8 cellular contexts compared by ENCODE assay signal in genomic region chr4:40058121-40058520, GRCh38. TPM values are rescaled to one million over a fixed set of nuclear protein-coding genes. Genes with fewer than 3 reads are reported as not detected.
DNase-seq lines count a peak whose midpoint lies in the region; ATAC-seq and TF ChIP-seq lines count a peak whose summit lies in the region.

No MANE protein-coding gene starts in this region.

- H2AFZ ChIP-seq in OCI-LY1 (ENCODE audit: low read length): 0 out of 2 replicates have a peak overlapping the region, but pooled peaks have one; percentile 25
- peak overlapping the region; percentile 82 for H2AFZ ChIP-seq in osteoblast (ENCODE audit: low read length)

- H3K27ac ChIP-seq in OCI-LY1 (ENCODE audit: low read depth, low read length, poor library complexity, severe bottlenecking) (peak overlapping the region; percentile 89), endodermal cell (ENCODE audit: low read depth, low read length) (no peak overlapping the region), osteoblast (ENCODE audit: low read depth, low read length) (peak overlapping the region; percentile 91)

- 4% methylated on average over 2 to 9 of the region's 9 CpGs for WGBS in endodermal cell (ENCODE audit: insufficient coverage in 1 of 2, insufficient read length in 1 of 2), 2 experiments

- no peaks in the 10 kb centered on the region for H3K9me2 ChIP-seq in OCI-LY1 (ENCODE audit: low read depth, low read length)

- peak overlapping the region; percentile 93 for H3K27ac Mint-ChIP-seq in Caco-2 (ENCODE audit: unreplicated experiment)
- H3K27ac Mint-ChIP-seq in endodermal cell: peak overlapping the region; percentile 96

- H3K4me2 ChIP-seq in OCI-LY1 (ENCODE audit: low read length) (peak overlapping the region; percentile 95), osteoblast (ENCODE audit: insufficient read depth, low read length) (peak overlapping the region; percentile 82)

- H3K9me3 ChIP-seq in Caco-2 (no peaks in the 10 kb centered on the region), OCI-LY1 (ENCODE audit: low read length) (no peaks in the 10 kb centered on the region), endodermal cell (ENCODE audit: control insufficient read depth, low read length) (no peaks in the 10 kb centered on the region), osteoblast (ENCODE audit: low read depth, low read length) (no peaks in the 10 kb centered on the region)

- H3K27me3 ChIP-seq in Caco-2 (replicated peaks; ENCODE audit: control insufficient read depth, insufficient read depth, low read length) (no peaks in the 10 kb centered on the region), OCI-LY1 (ENCODE audit: insufficient read depth, low read length) (no peaks in the 10 kb centered on the region), endodermal cell (ENCODE audit: control insufficient read depth, insufficient read depth, low read length, poor library complexity, severe bottlenecking) (no peaks in the 10 kb centered on the region), osteoblast (ENCODE audit: insufficient read depth, low read length) (no peaks in the 10 kb centered on the region)

- DNase-seq in Caco-2 (no peak), endodermal cell (no peak), osteoblast (ENCODE audit: insufficient read length, low spot score, missing footprints) (no peak), NCI-H1092 (lab: John Stamatoyannopoulos, UW) (no peak), NCI-H510A treated with DMSO at 0.1 percent for 48 hours (lab: John Stamatoyannopoulos, UW) (no peak), T1000 (lab: John Stamatoyannopoulos, UW) (no peak)

- H3K9me3 Mint-ChIP-seq in Caco-2 (ENCODE audit: unreplicated experiment) (no peaks in the 10 kb centered on the region), endodermal cell (no peaks in the 10 kb centered on the region)

- TSS peak; percentile 51 for BruUV-seq in Caco-2 (replicated peaks; lab: Mats Ljungman, UMichigan)

- peak overlapping the region; percentile 92 for H3K4me3 Mint-ChIP-seq in Caco-2 (ENCODE audit: unreplicated experiment)
- H3K4me3 Mint-ChIP-seq in endodermal cell: peak overlapping the region; percentile 82

- peak overlapping the region; percentile 89 for H3K9ac ChIP-seq in OCI-LY1 (ENCODE audit: low read length)
- peak overlapping the region; percentile 98 for H3K9ac ChIP-seq in endodermal cell (ENCODE audit: extremely low read depth, low read length, poor library complexity, severe bottlenecking)

- TF ChIP-seq CTCF in Caco-2 (IDR thresholded peaks at IDR 0.05; ENCODE audit: insufficient read depth in 1 of 2, low read depth in 1 of 2, low read length in 1 of 2, severe bottlenecking in 1 of 2, unreplicated experiment in 1 of 2) (no peak), OCI-LY1 (IDR thresholded peaks at IDR 0.05; ENCODE audit: low read length) (no peak), endodermal cell (conservative IDR thresholded peaks at IDR 0.05) (no peak), osteoblast (IDR thresholded peaks at IDR 0.05; ENCODE audit: extremely low read depth, low read depth, low read length) (no peak)

- H3K36me3 ChIP-seq in Caco-2 (ENCODE audit: control insufficient read depth, insufficient read depth, low read length) (no peaks in the 10 kb centered on the region), OCI-LY1 (ENCODE audit: insufficient read depth, low read length) (peaks cover 8% of the 10 kb centered on the region; the same call in 1 of the 2 replicates), endodermal cell (ENCODE audit: control insufficient read depth, insufficient read depth, low read length) (peaks cover 29% of the 10 kb centered on the region), osteoblast (ENCODE audit: insufficient read depth, low read length) (no peaks in the 10 kb centered on the region)

- ATAC-seq in GM18909 (IDR thresholded peaks at IDR 0.05; ENCODE audit: poor library complexity, unreplicated experiment): no peak

- H3K79me2 ChIP-seq in OCI-LY1 (ENCODE audit: insufficient read depth, low read length) (peaks cover 13% of the 10 kb centered on the region), osteoblast (ENCODE audit: insufficient read depth, low read length) (peaks cover 3% of the 10 kb centered on the region)

- H3K36me3 Mint-ChIP-seq in Caco-2 (ENCODE audit: insufficient read depth, unreplicated experiment): peaks cover 43% of the 10 kb centered on the region
- H3K36me3 Mint-ChIP-seq in endodermal cell (ENCODE audit: low read depth): peaks cover 24% of the 10 kb centered on the region

- H3K4me1 ChIP-seq in Caco-2 (peaks cover 5% of the 10 kb centered on the region; the same call in 1 of the 2 replicates), OCI-LY1 (ENCODE audit: insufficient read depth, low read length, severe bottlenecking) (peaks cover 39% of the 10 kb centered on the region), endodermal cell (ENCODE audit: control insufficient read depth, insufficient read depth, low read length) (no peaks in the 10 kb centered on the region), osteoblast (ENCODE audit: insufficient read depth, low read length) (peaks cover 17% of the 10 kb centered on the region)

- peaks cover 13% of the 10 kb centered on the region for H3K4me1 Mint-ChIP-seq in Caco-2 (ENCODE audit: low read depth, unreplicated experiment)
- peaks cover 25% of the 10 kb centered on the region for H3K4me1 Mint-ChIP-seq in endodermal cell

- CTCF ChIA-PET in Caco-2 (lab: Charles Lee): interaction anchor here (0.6 kb wide), 1 partner anchor 673 kb away, joined by 4 read pairs; no protein-coding TSS in a partner anchor

- intact Hi-C loops in Caco-2 (cut with micrococcal nuclease; ENCODE audit: unreplicated experiment): loop anchor here (5.0 kb wide), 2 partner anchors 259 to 361 kb away; partner anchors contain the start of gene UBE2K

- H4K20me1 ChIP-seq in OCI-LY1 (ENCODE audit: insufficient read depth, low read length) (no peaks in the 10 kb centered on the region), osteoblast (ENCODE audit: insufficient read depth, low read length) (no peaks in the 10 kb centered on the region)

- POLR2A ChIA-PET in Caco-2 (lab: Charles Lee): interaction anchor here (0.5 to 1.1 kb wide), 5 partner anchors 25 to 519 kb away, joined by 3 to 5 read pairs (median 3); no protein-coding TSS in a partner anchor

- H3K27me3 Mint-ChIP-seq in Caco-2 (ENCODE audit: insufficient read depth, unreplicated experiment): no peaks in the 10 kb centered on the region
- H3K27me3 Mint-ChIP-seq in endodermal cell (ENCODE audit: insufficient read depth): no peaks in the 10 kb centered on the region

- H3K4me3 ChIP-seq in Caco-2 (ENCODE audit: low read depth, low read length) (peak overlapping the region; percentile 74), OCI-LY1 (ENCODE audit: low read depth, low read length, poor library complexity, severe bottlenecking) (peak overlapping the region; percentile 82), endodermal cell (ENCODE audit: low read length) (peak overlapping the region; percentile 98), osteoblast (ENCODE audit: insufficient read depth, low read length) (peak overlapping the region; percentile 74)

- H3F3A ChIP-seq in OCI-LY1 (ENCODE audit: insufficient read depth, low read length): no peaks in the 10 kb centered on the region

RNA-seq across cellular contexts. Expression of gene N4BP2, which starts 1.5 kb away (rescaled TPM):
- 27.5 and 28.7 TPM in 2 replicates for total RNA-seq in Caco-2 (2022)
- total RNA-seq in endodermal cell: 10 to 100 TPM; 37.1 to 44.0 TPM
- polyA plus RNA-seq in endodermal cell (2013, experiment 1 of 2): 20.9 TPM
- 22.4 TPM for polyA plus RNA-seq in endodermal cell (2013, experiment 2 of 2)
- 18.6 and 19.2 TPM in 2 replicates for total RNA-seq in osteoblast
